Comparison of ENCODE assay signal across 22 cellular contexts in the genomic region with DNA sequence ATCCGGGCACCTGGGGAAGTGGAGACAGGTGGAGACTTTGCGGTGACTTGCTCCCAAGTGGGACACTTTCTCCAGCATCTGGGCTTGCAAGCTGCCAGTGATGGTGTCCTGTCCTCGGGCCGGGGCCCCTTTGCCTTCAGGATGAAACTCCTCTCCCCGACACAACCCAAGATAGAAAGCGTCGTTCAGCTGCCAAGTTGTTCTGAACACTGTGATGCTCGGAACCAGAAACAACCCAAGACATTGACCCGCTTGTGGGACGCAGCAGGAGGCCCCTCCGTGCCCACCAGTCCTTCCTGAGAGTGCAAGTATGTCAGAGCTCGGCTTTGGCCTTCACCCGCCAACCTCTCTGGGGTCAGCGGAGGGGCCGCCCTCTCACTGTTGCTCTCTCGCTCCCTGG. TPM values are rescaled to one million over a fixed set of nuclear protein-coding genes. Genes with fewer than 3 reads are reported as not detected.
DNase-seq lines count a peak whose midpoint lies in the region; ATAC-seq and TF ChIP-seq lines count a peak whose summit lies in the region.
"Had no signal": no experiment of that assay in that cellular context is flagged by ENCODE, and none has a peak within 500 bp of the region (broad histone marks: within the 10 kb centered on the region; RNA-seq: fewer than 3 reads in every experiment).

No MANE protein-coding gene starts in this region.

- H3K27ac Mint-ChIP-seq in endodermal cell: peak overlapping the region; percentile 30
- H3K27ac Mint-ChIP-seq in nephron progenitor cell: peak overlapping the region; percentile 64
- H3K27ac Mint-ChIP-seq: HFFc6 had no signal

- WGBS in heart left ventricle, 4 donors: 87 to 97% (median 90%) methylated on average over 11 to 16 of the region's 16 CpGs
- WGBS in endodermal cell (ENCODE audit: insufficient coverage in 1 of 2, insufficient read length in 1 of 2), 2 experiments: 89 to 93% methylated on average over 11 to 16 of the region's 16 CpGs

- DNase-seq in cardiac septum (ENCODE audit: low spot score): peak; percentile 29
- no peak for DNase-seq in heart left ventricle
- DNase-seq in endodermal cell: peak; percentile 38
- DNase-seq in nephron progenitor cell: no peak
- no peak for DNase-seq in ACHN
- DNase-seq in activated naive CD4-positive, alpha-beta T cell treated with Interleukin-2 at 50 U/mL for 16 hours: no peak
- DNase-seq: Calu3, DMS153, DND-41, HFFc6, KG1, MM.1S, NCI-H2029, NCI-H446, NCI-H524 treated with DMSO at 0.1 percent for 48 hours, NCI-H774, PC-3, SJCRH30 had no signal

- in situ Hi-C loops in ACHN (cut with HindIII; ENCODE audit: low pct_ligation_motif_present, low pct_unique_long_range_greater_than_20kb, low sequenced_read_pairs): no loop called here

- H3K27ac ChIP-seq in heart left ventricle: no peak overlapping the region
- no peak overlapping the region for H3K27ac ChIP-seq in endodermal cell (ENCODE audit: low read depth, low read length)
- H3K27ac ChIP-seq: 22Rv1, SJCRH30 had no signal

- no peaks in the 10 kb centered on the region for H3K36me3 Mint-ChIP-seq in endodermal cell (ENCODE audit: low read depth)
- H3K36me3 Mint-ChIP-seq in nephron progenitor cell (ENCODE audit: low read depth): no peaks in the 10 kb centered on the region

- peaks cover 0 to 6% (median 0%) of the 10 kb centered on the region in 12 donors for H3K9me3 ChIP-seq in heart left ventricle
- no peaks in the 10 kb centered on the region for H3K9me3 ChIP-seq in endodermal cell (ENCODE audit: control insufficient read depth, low read length)
- H3K9me3 ChIP-seq: HAP-1, SJCRH30 had no signal

- ATAC-seq in heart left ventricle (no peak), HG02840 (IDR thresholded peaks at IDR 0.05; ENCODE audit: low FRiP score, unreplicated experiment) (no peak)
- ATAC-seq: PC-3 had no signal

- H3K4me1 Mint-ChIP-seq in endodermal cell (no peaks in the 10 kb centered on the region), nephron progenitor cell (peaks cover 20% of the 10 kb centered on the region)

- H3K4me3 Mint-ChIP-seq in endodermal cell: no peak overlapping the region
- no peak overlapping the region for H3K4me3 Mint-ChIP-seq in nephron progenitor cell
- H3K4me3 Mint-ChIP-seq: HFFc6 had no signal

- H3K36me3 ChIP-seq in heart left ventricle (no peaks in the 10 kb centered on the region), endodermal cell (ENCODE audit: control insufficient read depth, insufficient read depth, low read length) (no peaks in the 10 kb centered on the region)
- H3K36me3 ChIP-seq: HAP-1, SJCRH30 had no signal

- TF ChIP-seq CTCF in heart left ventricle (IDR thresholded peaks at IDR 0.05): no peak
- TF ChIP-seq CTCF in endodermal cell (conservative IDR thresholded peaks at IDR 0.05): no peak
- no peak for TF ChIP-seq CTCF in nephron progenitor cell (IDR thresholded peaks at IDR 0.05)

- TF ChIP-seq POLR2A in heart left ventricle (IDR thresholded peaks at IDR 0.05): no peak

- H3K4me1 ChIP-seq in heart left ventricle (peaks cover 0 to 6% (median 0%) of the 10 kb centered on the region in 12 donors), endodermal cell (ENCODE audit: control insufficient read depth, insufficient read depth, low read length) (no peaks in the 10 kb centered on the region)
- H3K4me1 ChIP-seq: HAP-1, SJCRH30 had no signal

- H3K9ac ChIP-seq in endodermal cell (ENCODE audit: extremely low read depth, low read length, poor library complexity, severe bottlenecking): no peak overlapping the region

- H3K27me3 Mint-ChIP-seq in endodermal cell (ENCODE audit: insufficient read depth): peaks cover 4% of the 10 kb centered on the region
- peaks cover 9% of the 10 kb centered on the region for H3K27me3 Mint-ChIP-seq in nephron progenitor cell (ENCODE audit: low read depth, poor library complexity)

- H3K27me3 ChIP-seq in heart left ventricle (no peaks in the 10 kb centered on the region), endodermal cell (ENCODE audit: control insufficient read depth, insufficient read depth, low read length, poor library complexity, severe bottlenecking) (no peaks in the 10 kb centered on the region)

- H3K9me3 Mint-ChIP-seq in endodermal cell (peaks cover 6% of the 10 kb centered on the region), nephron progenitor cell (peaks cover 17% of the 10 kb centered on the region)

- intact Hi-C loops in cardiac septum (cut with DNase I): no loop called here
- intact Hi-C loops in heart left ventricle (cut with DNase I): no loop called here

- no peak overlapping the region for H3K4me3 ChIP-seq in heart left ventricle
- H3K4me3 ChIP-seq in endodermal cell (ENCODE audit: low read length): no peak overlapping the region
- H3K4me3 ChIP-seq: HAP-1, SJCRH30 had no signal

RNA-seq across cellular contexts. Expression of a gene that starts 31.3 kb away (rescaled TPM):
- total RNA-seq in cardiac septum (0.19 TPM), heart left ventricle (under 1 TPM in 5 of 9 donors, not detected in 4; 0.04 to 0.42 (median 0.13) TPM), endodermal cell (not detected)
- polyA plus RNA-seq in heart left ventricle: under 1 TPM in 1 of 2 donors, not detected in 1; 0.23 TPM
- not detected for polyA plus RNA-seq in endodermal cell (2013, experiment 1 of 2)
- not detected for polyA plus RNA-seq in endodermal cell (2013, experiment 2 of 2)
- total RNA-seq: Calu3, HFFc6, PC-3, SJCRH30 had no signal
- polyA plus RNA-seq: BJ had no signal

Comparison
In these comparisons a context has a peak if more than half of its experiments do, and no peak if none do; other contexts are left out.
1. DNase-seq: peak in cardiac septum (single experiment) and endodermal cell (single experiment); none in heart left ventricle (0 of 5), nephron progenitor cell (single experiment), ACHN (single experiment) and activated naive CD4-positive, alpha-beta T cell treated with Interleukin-2 at 50 U/mL for 16 hours (single experiment).